ENCODE assay signal across 18 cellular contexts in the genomic region with DNA sequence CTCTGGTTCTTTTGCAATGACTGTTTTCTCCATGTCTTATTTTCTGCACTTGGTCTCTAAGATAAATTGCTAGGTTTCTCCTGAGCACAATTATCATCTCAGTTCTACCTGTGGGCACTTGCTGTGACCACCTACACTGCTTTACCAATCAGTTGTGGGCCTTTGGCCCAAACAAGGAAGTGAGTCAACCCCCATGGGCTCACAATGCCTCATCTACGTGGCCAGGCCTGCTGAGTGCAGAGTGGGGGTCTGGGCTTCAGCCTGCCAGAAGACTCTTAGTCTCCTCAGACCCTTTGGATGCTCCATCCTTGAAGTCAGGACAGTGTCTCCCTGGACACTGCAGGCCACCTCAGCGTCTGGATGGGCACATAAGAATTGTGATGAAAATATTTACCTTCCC. TPM values are rescaled to one million over a fixed set of nuclear protein-coding genes. Genes with fewer than 3 reads are reported as not detected.
A peak's percentile ranks its signal among the peaks of the same experiment; 100 is the strongest.
DNase-seq lines count a peak whose midpoint lies in the region; ATAC-seq and TF ChIP-seq lines count a peak whose summit lies in the region.
"Had no signal": no experiment of that assay in that cellular context is flagged by ENCODE, and none has a peak within 500 bp of the region (broad histone marks: within the 10 kb centered on the region; RNA-seq: fewer than 3 reads in every experiment).

No MANE protein-coding gene starts in this region.

- no peaks in the 10 kb centered on the region for H3K9me3 Mint-ChIP-seq in activated CD4-positive, alpha-beta T cell treated with anti-CD3 and anti-CD28 coated beads for 36 hours (ENCODE audit: low read depth)
- no peaks in the 10 kb centered on the region for H3K9me3 Mint-ChIP-seq in CD4-positive, alpha-beta T cell
- peaks cover 0 to 10% (median 0%) of the 10 kb centered on the region in 9 donors for H3K9me3 Mint-ChIP-seq in naive thymus-derived CD8-positive, alpha-beta T cell

- H3K4me3 Mint-ChIP-seq in activated CD4-positive, alpha-beta T cell treated with anti-CD3 and anti-CD28 coated beads for 36 hours = no peak overlapping the region
- no peak overlapping the region for H3K4me3 Mint-ChIP-seq in CD4-positive, alpha-beta T cell
- H3K4me3 Mint-ChIP-seq in naive thymus-derived CD8-positive, alpha-beta T cell = no peak overlapping the region

- H3K4me3 ChIP-seq in Loucy (ENCODE audit: low read length, poor library complexity, severe bottlenecking) = no peak overlapping the region
- H3K4me3 ChIP-seq in osteoblast (ENCODE audit: insufficient read depth, low read length) = no peak overlapping the region

- H3K36me3 ChIP-seq in Loucy (ENCODE audit: insufficient read depth, low read length) (no peaks in the 10 kb centered on the region), osteoblast (ENCODE audit: insufficient read depth, low read length) (no peaks in the 10 kb centered on the region)

- H3K79me2 ChIP-seq in Loucy (ENCODE audit: insufficient read depth, low read length) (no peaks in the 10 kb centered on the region), osteoblast (ENCODE audit: insufficient read depth, low read length) (no peaks in the 10 kb centered on the region)

- peak overlapping the region; percentile 59 for H3K9ac ChIP-seq in Loucy (ENCODE audit: low read depth, low read length, poor library complexity, severe bottlenecking)

- intact Hi-C loops in activated CD4-positive, alpha-beta T cell treated with anti-CD3 and anti-CD28 coated beads for 36 hours (cut with DNase I, micrococcal nuclease) = no loop called here
- intact Hi-C loops in CD4-positive, alpha-beta T cell (cut with DNase I, micrococcal nuclease) = no loop called here

- POLR2A ChIA-PET in activated CD4-positive, alpha-beta T cell treated with anti-CD3 and anti-CD28 coated beads for 36 hours (lab: Charles Lee) = no interaction called here
- POLR2A ChIA-PET in CD4-positive, alpha-beta T cell (lab: Charles Lee) = no interaction called here
- POLR2A ChIA-PET in naive thymus-derived CD8-positive, alpha-beta T cell (lab: Charles Lee) = no interaction called here

- H3K27ac Mint-ChIP-seq in activated CD4-positive, alpha-beta T cell treated with anti-CD3 and anti-CD28 coated beads for 36 hours = peak overlapping the region; percentile 13
- peak overlapping the region; percentile 66 for H3K27ac Mint-ChIP-seq in CD4-positive, alpha-beta T cell
- peak overlapping the region in 2 of 10 donors; percentile 41 to 42 for H3K27ac Mint-ChIP-seq in naive thymus-derived CD8-positive, alpha-beta T cell

- H3K4me1 Mint-ChIP-seq in activated CD4-positive, alpha-beta T cell treated with anti-CD3 and anti-CD28 coated beads for 36 hours = peaks cover 22% of the 10 kb centered on the region
- H3K4me1 Mint-ChIP-seq in CD4-positive, alpha-beta T cell (ENCODE audit: low read depth) = peaks cover 31% of the 10 kb centered on the region
- peaks cover 9 to 27% (median 15%) of the 10 kb centered on the region in 4 donors for H3K4me1 Mint-ChIP-seq in naive thymus-derived CD8-positive, alpha-beta T cell

- ATAC-seq in activated CD4-positive, alpha-beta T cell treated with anti-CD3 and anti-CD28 coated beads for 36 hours = peak; percentile 37
- ATAC-seq in CD4-positive, alpha-beta T cell (ENCODE audit: poor library complexity) = no peak
- no peak for ATAC-seq in naive thymus-derived CD8-positive, alpha-beta T cell
- ATAC-seq in HG02610 (IDR thresholded peaks at IDR 0.05; ENCODE audit: unreplicated experiment) = no peak

- H3K9me3 ChIP-seq in CD4-positive, alpha-beta T cell (ENCODE audit: control insufficient read depth, low read length) = no peaks in the 10 kb centered on the region
- H3K9me3 ChIP-seq in Loucy (ENCODE audit: insufficient read depth, low read depth, low read length) = no peaks in the 10 kb centered on the region; the same call in 1 of the 2 replicates
- H3K9me3 ChIP-seq in osteoblast (ENCODE audit: low read depth, low read length) = no peaks in the 10 kb centered on the region

- no peak for DNase-seq in activated CD4-positive, alpha-beta T cell treated with anti-CD3 and anti-CD28 coated beads for 36 hours
- DNase-seq in activated CD4-positive, alpha-beta T cell treated with anti-CD3 and anti-CD28 coated beads, Interleukin-2, amount 50 U/mL, for 1 hour = no peak
- no peak for DNase-seq in CD4-positive, alpha-beta T cell
- DNase-seq in osteoblast (ENCODE audit: insufficient read length, low spot score, missing footprints) = peak; percentile 45
- DNase-seq in stimulated activated naive CD4-positive, alpha-beta T cell treated with Interleukin-2 at 50 U/mL for 16 hours (lab: John Stamatoyannopoulos, UW) = no peak
- no peak for DNase-seq in naive thymus-derived CD8-positive, alpha-beta T cell
- DNase-seq: Calu3, GOT3, Karpas-422, NCI-H1417, NCI-H1930, NCI-H2171, NCI-H446 treated with DMSO at 0.1 percent for 48 hours, NCI-H748 treated with DMSO at 0.1 percent for 48 hours, SHP77 had no signal

- H3K27me3 Mint-ChIP-seq in activated CD4-positive, alpha-beta T cell treated with anti-CD3 and anti-CD28 coated beads for 36 hours = no peaks in the 10 kb centered on the region
- H3K27me3 Mint-ChIP-seq in CD4-positive, alpha-beta T cell = no peaks in the 10 kb centered on the region
- H3K27me3 Mint-ChIP-seq in naive thymus-derived CD8-positive, alpha-beta T cell = peaks cover 0 to 6% (median 0%) of the 10 kb centered on the region in 5 donors

- CTCF ChIA-PET in activated CD4-positive, alpha-beta T cell treated with anti-CD3 and anti-CD28 coated beads for 36 hours (lab: Charles Lee) = interaction anchor here (0.8 kb wide), 1 partner anchor 144 kb away, joined by 3 read pairs; no protein-coding TSS in a partner anchor
- CTCF ChIA-PET in CD4-positive, alpha-beta T cell (lab: Charles Lee) = no interaction called here

- no peaks in the 10 kb centered on the region for H3F3A ChIP-seq in Loucy (ENCODE audit: low read depth)

- no peak overlapping the region for H2AFZ ChIP-seq in Loucy (ENCODE audit: low read length)
- H2AFZ ChIP-seq in osteoblast (ENCODE audit: low read length) = no peak overlapping the region

- H3K4me1 ChIP-seq in Loucy (ENCODE audit: insufficient read depth, low read length, poor library complexity, severe bottlenecking) (peaks cover 40% of the 10 kb centered on the region), osteoblast (ENCODE audit: insufficient read depth, low read length) (no peaks in the 10 kb centered on the region)

- H3K4me2 ChIP-seq in Loucy (ENCODE audit: low read depth, low read length, poor library complexity, severe bottlenecking) = peak overlapping the region; percentile 79
- no peak overlapping the region for H3K4me2 ChIP-seq in osteoblast (ENCODE audit: insufficient read depth, low read length)

- H4K20me1 ChIP-seq in Loucy (ENCODE audit: insufficient read depth, low read length, poor library complexity, severe bottlenecking) = no peaks in the 10 kb centered on the region
- H4K20me1 ChIP-seq in osteoblast (ENCODE audit: insufficient read depth, low read length) = no peaks in the 10 kb centered on the region

- H3K9me2 ChIP-seq in Loucy (replicated peaks; ENCODE audit: low read depth, low read length) = no peaks in the 10 kb centered on the region

- peaks cover 5% of the 10 kb centered on the region for H3K36me3 Mint-ChIP-seq in activated CD4-positive, alpha-beta T cell treated with anti-CD3 and anti-CD28 coated beads for 36 hours (ENCODE audit: low read depth)
- H3K36me3 Mint-ChIP-seq in CD4-positive, alpha-beta T cell (ENCODE audit: low read depth) = peaks cover 11% of the 10 kb centered on the region
- peaks cover 5 to 10% (median 9%) of the 10 kb centered on the region in 3 donors for H3K36me3 Mint-ChIP-seq in naive thymus-derived CD8-positive, alpha-beta T cell

- TF ChIP-seq CTCF in CD4-positive, alpha-beta T cell (IDR thresholded peaks at IDR 0.05) = no peak
- TF ChIP-seq CTCF in Loucy (conservative IDR thresholded peaks at IDR 0.05; ENCODE audit: low read length) (no peak), osteoblast (IDR thresholded peaks at IDR 0.05; ENCODE audit: extremely low read depth, low read depth, low read length) (no peak)

- no peaks in the 10 kb centered on the region for H3K27me3 ChIP-seq in CD4-positive, alpha-beta T cell (ENCODE audit: control insufficient read depth, insufficient read depth, low read length)
- H3K27me3 ChIP-seq in Loucy (ENCODE audit: insufficient read depth, low read length, poor library complexity, severe bottlenecking) (no peaks in the 10 kb centered on the region), osteoblast (ENCODE audit: insufficient read depth, low read length) (no peaks in the 10 kb centered on the region)

- no peak overlapping the region for H3K27ac ChIP-seq in CD4-positive, alpha-beta T cell (ENCODE audit: low read depth, low read length)
- no peak overlapping the region for H3K27ac ChIP-seq in osteoblast (ENCODE audit: low read depth, low read length)
- H3K27ac ChIP-seq: C4-2B had no signal

RNA-seq across cellular contexts. Expression of a gene that starts 20.3 kb away (rescaled TPM):
- total RNA-seq in activated CD4-positive, alpha-beta T cell treated with anti-CD3 and anti-CD28 coated beads for 36 hours = 1 to 10 TPM; 1.4 to 1.7 TPM
- 1 to 10 TPM; 5.0 to 5.2 TPM for total RNA-seq in CD4-positive, alpha-beta T cell
- 5.1 and 5.6 TPM in 2 replicates for total RNA-seq in osteoblast
- total RNA-seq in naive thymus-derived CD8-positive, alpha-beta T cell = 1 to 10 TPM; 3.8 to 4.2 TPM
- polyA plus RNA-seq in naive thymus-derived CD8-positive, alpha-beta T cell = under 1 TPM in 1 of 3 donors, not detected in 2; 0.04 TPM

RNA-seq across cellular contexts. Expression of a gene that starts 49.6 kb away (rescaled TPM):
- total RNA-seq in activated CD4-positive, alpha-beta T cell treated with anti-CD3 and anti-CD28 coated beads for 36 hours = not detected
- total RNA-seq in CD4-positive, alpha-beta T cell = not detected
- total RNA-seq in osteoblast = under 0.01 TPM in 2 replicates
- not detected for total RNA-seq in naive thymus-derived CD8-positive, alpha-beta T cell
- under 1 TPM; 0.06 to 0.39 (median 0.28) TPM for polyA plus RNA-seq in naive thymus-derived CD8-positive, alpha-beta T cell
- total RNA-seq: Calu3 had no signal

RNA-seq across cellular contexts. Expression of a gene that starts 53.1 kb away (rescaled TPM):
- under 1 TPM; 0.25 to 0.32 TPM for total RNA-seq in activated CD4-positive, alpha-beta T cell treated with anti-CD3 and anti-CD28 coated beads for 36 hours
- 1 to 10 TPM; 1.6 to 2.0 TPM for total RNA-seq in CD4-positive, alpha-beta T cell
- total RNA-seq in osteoblast = 1.5 and 1.8 TPM in 2 replicates
- total RNA-seq in naive thymus-derived CD8-positive, alpha-beta T cell = 1 to 10 TPM; 1.2 to 1.4 TPM
- polyA plus RNA-seq in naive thymus-derived CD8-positive, alpha-beta T cell = under 1 TPM in 1 of 3 donors, not detected in 2; 0.02 TPM
